20 cellular contexts compared by ENCODE assay signal in the genomic region with DNA sequence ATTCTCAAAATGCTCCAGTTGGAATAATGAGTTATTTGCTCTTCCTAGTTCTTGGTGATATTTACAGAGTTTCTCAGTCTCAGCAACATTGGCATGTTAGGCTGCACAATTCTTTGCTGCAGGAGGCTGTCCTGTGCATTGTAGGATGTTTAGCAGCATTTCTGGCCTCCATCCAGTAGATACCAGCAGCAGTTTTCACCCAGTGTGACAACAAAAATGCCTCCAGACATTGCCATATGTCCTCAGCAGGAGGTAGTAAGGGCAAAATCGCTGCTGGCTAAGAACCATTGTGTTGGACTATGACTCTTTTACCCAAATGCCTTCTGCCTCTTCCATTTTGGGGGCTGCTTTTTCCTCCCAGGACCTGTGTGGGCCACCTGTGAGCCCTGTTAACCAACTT. TPM values are rescaled to one million over a fixed set of nuclear protein-coding genes. Genes with fewer than 3 reads are reported as not detected.
A peak's percentile ranks its signal among the peaks of the same experiment; 100 is the strongest.
DNase-seq lines count a peak whose midpoint lies in the region; ATAC-seq, FAIRE-seq and TF ChIP-seq lines count a peak whose summit lies in the region.
"Had no signal": no experiment of that assay in that cellular context is flagged by ENCODE, and none has a peak within 500 bp of the region (broad histone marks: within the 10 kb centered on the region; RNA-seq: fewer than 3 reads in every experiment).

No MANE protein-coding gene starts in this region.

- H2AK5ac ChIP-seq in neuronal stem cell (ENCODE audit: low read depth, low read length) = no peak overlapping the region

- no peak overlapping the region for H2BK12ac ChIP-seq in neuronal stem cell (ENCODE audit: low read length)

- no peak overlapping the region for H2BK5ac ChIP-seq in neuronal stem cell (ENCODE audit: low read length)

- H3K14ac ChIP-seq in neuronal stem cell (ENCODE audit: low read length) = no peak overlapping the region

- TF ChIP-seq POLR2A in body of pancreas (IDR thresholded peaks at IDR 0.05) = no peak

- FAIRE-seq in bronchial epithelial cell (lab: Jason Lieb, UNC) = peak; percentile 50
- FAIRE-seq: HTR-8/SVneo had no signal

- ATAC-seq in body of pancreas (no peak), GM18907 (IDR thresholded peaks at IDR 0.05; ENCODE audit: unreplicated experiment) (no peak)
- ATAC-seq: Panc1 had no signal

- H3K27ac ChIP-seq in BLaER1 (no peak overlapping the region), neuronal stem cell (replicated peaks; ENCODE audit: low read length) (no peak overlapping the region), body of pancreas (no peak overlapping the region)
- H3K27ac ChIP-seq: GM23248, SJCRH30 had no signal

- H3K18ac ChIP-seq in neuronal stem cell (ENCODE audit: low read length) = peak overlapping the region; percentile 0

- H3K23ac ChIP-seq in neuronal stem cell (ENCODE audit: low read depth, low read length, poor library complexity) = no peak overlapping the region

- H4K20me1 ChIP-seq in BLaER1 = no peaks in the 10 kb centered on the region

- no peak overlapping the region for H3K9ac ChIP-seq in BLaER1
- H3K9ac ChIP-seq in neuronal stem cell (ENCODE audit: low read depth, low read length, poor library complexity) = no peak overlapping the region
- H3K9ac ChIP-seq: GM23248 had no signal

- intact Hi-C loops in body of pancreas (cut with DNase I) = no loop called here

- no peaks in the 10 kb centered on the region for H3K27me3 ChIP-seq in BLaER1
- no peaks in the 10 kb centered on the region for H3K27me3 ChIP-seq in bronchial epithelial cell (ENCODE audit: control insufficient read depth, insufficient read depth, low read length)
- no peaks in the 10 kb centered on the region for H3K27me3 ChIP-seq in neuronal stem cell (ENCODE audit: control insufficient read depth in 3 of 3, insufficient read depth in 3 of 3, low read depth in 1 of 3, low read length in 3 of 3)
- no peaks in the 10 kb centered on the region for H3K27me3 ChIP-seq in body of pancreas
- H3K27me3 ChIP-seq: SJCRH30 had no signal

- H3K4me1 ChIP-seq in BLaER1 (peaks cover 31% of the 10 kb centered on the region), neuronal stem cell (ENCODE audit: control insufficient read depth in 2 of 2, insufficient read depth in 1 of 2, low read depth in 1 of 2, low read length in 2 of 2) (peaks cover 11 to 21% of the 10 kb centered on the region in 2 donors), body of pancreas (peaks cover 20% of the 10 kb centered on the region)

- peak overlapping the region; percentile 57 for H3K4me2 ChIP-seq in BLaER1
- no peak overlapping the region for H3K4me2 ChIP-seq in neuronal stem cell (ENCODE audit: insufficient read depth, low read length, poor library complexity, severe bottlenecking)

- no peak overlapping the region for H2AFZ ChIP-seq in neuronal stem cell (ENCODE audit: low read length)
- H2AFZ ChIP-seq: GM23248 had no signal

- TF ChIP-seq CTCF in bronchial epithelial cell (IDR thresholded peaks at IDR 0.05; ENCODE audit: insufficient read depth, low read length, severe bottlenecking) (no peak), body of pancreas (IDR thresholded peaks at IDR 0.05) (no peak)

- H3K4me3 ChIP-seq in BLaER1 (no peak overlapping the region), bronchial epithelial cell (ENCODE audit: low read depth, low read length) (no peak overlapping the region), neuronal stem cell (ENCODE audit: low read length in 2 of 2) (no peak overlapping the region), body of pancreas (no peak overlapping the region)
- H3K4me3 ChIP-seq: GM23248, SJCRH30 had no signal

- H3K9me3 ChIP-seq in BLaER1 (no peaks in the 10 kb centered on the region), neuronal stem cell (replicated peaks in 1 of 2; ENCODE audit: control insufficient read depth in 2 of 2, insufficient read depth in 1 of 2, low read depth in 1 of 2, low read length in 2 of 2) (no peaks in the 10 kb centered on the region), body of pancreas (no peaks in the 10 kb centered on the region)
- H3K9me3 ChIP-seq: SJCRH30 had no signal

- no peaks in the 10 kb centered on the region for H3K36me3 ChIP-seq in BLaER1
- no peaks in the 10 kb centered on the region for H3K36me3 ChIP-seq in bronchial epithelial cell (ENCODE audit: control insufficient read depth, insufficient read depth, low read length)
- no peaks in the 10 kb centered on the region for H3K36me3 ChIP-seq in neuronal stem cell (replicated peaks in 1 of 2; ENCODE audit: control insufficient read depth in 2 of 2, insufficient read depth in 2 of 2, low read length in 2 of 2)
- no peaks in the 10 kb centered on the region for H3K36me3 ChIP-seq in body of pancreas (replicated peaks in 1 of 2; ENCODE audit: insufficient read depth in 1 of 2, low read depth in 2 of 2)
- H3K36me3 ChIP-seq: SJCRH30 had no signal

- H4K91ac ChIP-seq in neuronal stem cell (ENCODE audit: low read depth, low read length, poor library complexity) = no peak overlapping the region

- TF ChIP-seq EP300 in Ishikawa (IDR thresholded peaks at IDR 0.05; ENCODE audit: borderline replicate concordance) = no peak

- no peak for TF ChIP-seq RAD21 in Ishikawa (IDR thresholded peaks at IDR 0.05; ENCODE audit: low read depth)

- H3K4ac ChIP-seq in neuronal stem cell (ENCODE audit: low read length) = no peak overlapping the region

- no peaks in the 10 kb centered on the region for H3K79me1 ChIP-seq in neuronal stem cell (ENCODE audit: low read depth, low read length)

- no CpG with 5 or more reads among the region's 1 CpG for WGBS in neuronal stem cell (ENCODE audit: extremely low coverage in 2 of 2, insufficient read length in 2 of 2, insufficient replicate concordance in 1 of 2), 2 donors
- WGBS in body of pancreas, 2 donors = 73 to 90% methylated on average over 1 of the region's 1 CpG

- no peak overlapping the region for H2BK15ac ChIP-seq in neuronal stem cell (ENCODE audit: low read length)

- no peak for DNase-seq in bronchial epithelial cell (ENCODE audit: low read depth)
- DNase-seq in neuronal stem cell (ENCODE audit: low spot score) = no peak
- DNase-seq in activated CD4-positive, alpha-beta T cell treated with anti-CD3 and anti-CD28 coated beads, Interleukin-2, amount 50 U/mL, for 1 hour = no peak
- DNase-seq in body of pancreas = no peak
- DNase-seq: CD8-positive, alpha-beta memory T cell; DND-41; GDM1; GM23248; IMR-90; Karpas-422; NCI-H1417 treated with DMSO at 0.1 percent for 48 hours; NCI-H187 treated with DMSO at 0.1 percent for 48 hours; NCI-H345; NCI-H526; SJCRH30 had no signal

- H4K8ac ChIP-seq in neuronal stem cell (ENCODE audit: low read depth, low read length) = no peak overlapping the region

- H2BK120ac ChIP-seq in neuronal stem cell (ENCODE audit: low read depth, low read length) = no peak overlapping the region

TF ChIP-seq in Ishikawa, 13 proteins besides CTCF, POLR2A, EP300 and RAD21:
- no peak for TF ChIP-seq TEAD4 (IDR thresholded peaks at IDR 0.05)
- TF ChIP-seq NFIC (IDR thresholded peaks at IDR 0.05) = peak; percentile 26; the same call in 1 of the 2 replicates
TF ChIP-seq in Ishikawa: peak in this region for 1.

RNA-seq across cellular contexts. Expression of gene PAX8, which starts 50.4 kb away (rescaled TPM):
- total RNA-seq in bronchial epithelial cell (3.5 TPM in 1 of 2 replicates, not detected in the other), body of pancreas (1 to 10 TPM in 1 of 2 donors, under 1 TPM in 1; 0.52 to 2.3 TPM)
- polyA plus RNA-seq in neuronal stem cell (2013, experiment 1 of 2) = 10.1 TPM
- 11.5 TPM for polyA plus RNA-seq in neuronal stem cell (2013, experiment 2 of 2)

RNA-seq across cellular contexts. Expression of gene PSD4, which starts 54.6 kb away (rescaled TPM):
- total RNA-seq in bronchial epithelial cell (25.0 and 27.0 TPM in 2 replicates), body of pancreas (10 to 100 TPM; 40.5 to 83.4 TPM)
- 0.52 TPM for polyA plus RNA-seq in neuronal stem cell (2013, experiment 1 of 2)
- polyA plus RNA-seq in neuronal stem cell (2013, experiment 2 of 2) = 0.78 TPM
